ENCODE assay signal across 11 cellular contexts in the genomic region with DNA sequence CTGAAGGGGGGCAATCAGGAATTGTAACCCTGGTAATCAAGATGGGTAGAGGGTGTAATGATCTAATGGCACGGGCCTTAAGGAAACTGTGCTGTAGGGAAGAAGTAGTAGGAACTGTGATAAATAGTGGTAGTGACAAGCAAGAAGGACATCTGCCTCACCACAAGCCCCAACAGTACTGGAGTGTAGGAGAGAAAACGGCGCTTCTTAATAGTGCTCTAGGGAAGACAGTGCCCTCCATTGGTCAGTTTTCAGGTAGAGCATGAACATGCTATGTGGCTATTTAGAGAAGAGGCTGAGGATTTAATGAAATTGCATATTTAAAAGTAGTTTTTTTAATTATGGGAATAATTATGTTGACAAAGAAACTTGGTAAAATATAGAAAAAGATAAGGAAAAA. TPM values are rescaled to one million over a fixed set of nuclear protein-coding genes. Genes with fewer than 3 reads are reported as not detected.
DNase-seq lines count a peak whose midpoint lies in the region; ATAC-seq and TF ChIP-seq lines count a peak whose summit lies in the region.
"Had no signal": no experiment of that assay in that cellular context is flagged by ENCODE, and none has a peak within 500 bp of the region (broad histone marks: within the 10 kb centered on the region; RNA-seq: fewer than 3 reads in every experiment).

No MANE protein-coding gene starts in this region.

- peak; percentile 2 for DNase-seq in DMS 273 (lab: John Stamatoyannopoulos, UW; ENCODE audit: unreplicated experiment)
- DNase-seq in DMS 273 treated with DMSO at 0.1 percent for 48 hours (lab: John Stamatoyannopoulos, UW) = no peak
- peak; percentile 17 to 24 for DNase-seq in Kasumi-1 (lab: John Stamatoyannopoulos, UW)
- no peak for DNase-seq in WTC11 (ENCODE audit: low spot score)
- no peak for DNase-seq in natural killer cell
- DNase-seq in NCI-H1417 (lab: John Stamatoyannopoulos, UW) = no peak
- no peak for DNase-seq in activated CD8-positive, alpha-beta memory T cell treated with anti-CD3 and anti-CD28 coated beads for 24 hours
- no peak for DNase-seq in HK-2 (ENCODE audit: unreplicated experiment)
- DNase-seq: IMR-90, SHP77 treated with DMSO at 0.1 percent for 48 hours had no signal

- H3K27ac Mint-ChIP-seq in WTC11 = no peak overlapping the region
- H3K27ac Mint-ChIP-seq in natural killer cell = no peak overlapping the region
- H3K27ac Mint-ChIP-seq: stimulated activated memory B cell treated with anti-CD40 and anti-IgM and Interleukin-4, amounts not matched to agents 10 μg/mL and 1 μg/mL and 100 μg/mL, for 72 hours had no signal

- H3K4me1 Mint-ChIP-seq in WTC11 (no peaks in the 10 kb centered on the region), natural killer cell (peaks cover 30 to 40% of the 10 kb centered on the region in 2 donors)

- H3K4me3 Mint-ChIP-seq in WTC11 (no peak overlapping the region), natural killer cell (no peak overlapping the region)
- H3K4me3 Mint-ChIP-seq: stimulated activated memory B cell treated with anti-CD40 and anti-IgM and Interleukin-4, amounts not matched to agents 10 μg/mL and 1 μg/mL and 100 μg/mL, for 72 hours had no signal

- POLR2A ChIA-PET in WTC11 (lab: Charles Lee) = no interaction called here

- no peak for TF ChIP-seq CTCF in WTC11 (IDR thresholded peaks at IDR 0.05)
- no peak for TF ChIP-seq CTCF in natural killer cell (IDR thresholded peaks at IDR 0.05)

- intact Hi-C loops in natural killer cell (cut with micrococcal nuclease) = loop anchor here (5.0 kb wide), 1 partner anchor 99 kb away; a partner anchor contains a TSS

- H3K9me3 Mint-ChIP-seq in WTC11 (0 out of 2 replicates have a peak, but pooled peaks cover 3% of the 10 kb centered on the region), natural killer cell (no peaks in the 10 kb centered on the region)

- H3K27me3 Mint-ChIP-seq in WTC11 (ENCODE audit: low read depth) (no peaks in the 10 kb centered on the region), natural killer cell (ENCODE audit: low read depth in 2 of 2) (no peaks in the 10 kb centered on the region)
- H3K27me3 Mint-ChIP-seq: stimulated activated memory B cell treated with anti-CD40 and anti-IgM and Interleukin-4, amounts not matched to agents 10 μg/mL and 1 μg/mL and 100 μg/mL, for 72 hours had no signal

- CTCF ChIA-PET in WTC11 (lab: Charles Lee) = no interaction called here

- ATAC-seq in WTC11 = peak; percentile 98
- peak; percentile 45 to 56 (median 55) for ATAC-seq in natural killer cell

- H3K36me3 Mint-ChIP-seq in WTC11 (peaks cover 21% of the 10 kb centered on the region), natural killer cell (no peaks in the 10 kb centered on the region)

TF ChIP-seq in WTC11, 78 proteins besides CTCF, POLR2A, EP300 and RAD21:
- TF ChIP-seq KAT7 (CRISPR knock-in tag; IDR thresholded peaks at IDR 0.05; ENCODE audit: borderline replicate concordance) (no peak), GABPB1 (CRISPR knock-in tag; IDR thresholded peaks at IDR 0.05) (no peak), SOX15 (CRISPR knock-in tag; IDR thresholded peaks at IDR 0.05) (no peak), ZNF263 (CRISPR knock-in tag; IDR thresholded peaks at IDR 0.05; ENCODE audit: low read depth) (no peak), TEAD1 (CRISPR knock-in tag; IDR thresholded peaks at IDR 0.05) (no peak), ZNF232 (CRISPR knock-in tag; IDR thresholded peaks at IDR 0.05) (no peak), FOXJ3 (CRISPR knock-in tag; IDR thresholded peaks at IDR 0.05; ENCODE audit: borderline replicate concordance) (no peak), ZNF416 (CRISPR knock-in tag; IDR thresholded peaks at IDR 0.05) (no peak), ESRRA (CRISPR knock-in tag; IDR thresholded peaks at IDR 0.05; ENCODE audit: borderline replicate concordance) (no peak), ZNF219 (CRISPR knock-in tag; IDR thresholded peaks at IDR 0.05; ENCODE audit: borderline replicate concordance) (no peak)
- TF ChIP-seq, protein P1, sequence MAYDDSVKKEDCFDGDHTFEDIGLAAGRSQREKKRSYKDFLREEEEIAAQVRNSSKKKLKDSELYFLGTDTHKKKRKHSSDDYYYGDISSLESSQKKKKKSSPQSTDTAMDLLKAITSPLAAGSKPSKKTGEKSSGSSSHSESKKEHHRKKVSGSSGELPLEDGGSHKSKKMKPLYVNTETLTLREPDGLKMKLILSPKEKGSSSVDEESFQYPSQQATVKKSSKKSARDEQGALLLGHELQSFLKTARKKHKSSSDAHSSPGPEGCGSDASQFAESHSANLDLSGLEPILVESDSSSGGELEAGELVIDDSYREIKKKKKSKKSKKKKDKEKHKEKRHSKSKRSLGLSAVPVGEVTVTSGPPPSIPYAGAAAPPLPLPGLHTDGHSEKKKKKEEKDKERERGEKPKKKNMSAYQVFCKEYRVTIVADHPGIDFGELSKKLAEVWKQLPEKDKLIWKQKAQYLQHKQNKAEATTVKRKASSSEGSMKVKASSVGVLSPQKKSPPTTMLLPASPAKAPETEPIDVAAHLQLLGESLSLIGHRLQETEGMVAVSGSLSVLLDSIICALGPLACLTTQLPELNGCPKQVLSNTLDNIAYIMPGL (CRISPR knock-in tag; IDR thresholded peaks at IDR 0.05) = no peak
- TF ChIP-seq, protein P2, sequence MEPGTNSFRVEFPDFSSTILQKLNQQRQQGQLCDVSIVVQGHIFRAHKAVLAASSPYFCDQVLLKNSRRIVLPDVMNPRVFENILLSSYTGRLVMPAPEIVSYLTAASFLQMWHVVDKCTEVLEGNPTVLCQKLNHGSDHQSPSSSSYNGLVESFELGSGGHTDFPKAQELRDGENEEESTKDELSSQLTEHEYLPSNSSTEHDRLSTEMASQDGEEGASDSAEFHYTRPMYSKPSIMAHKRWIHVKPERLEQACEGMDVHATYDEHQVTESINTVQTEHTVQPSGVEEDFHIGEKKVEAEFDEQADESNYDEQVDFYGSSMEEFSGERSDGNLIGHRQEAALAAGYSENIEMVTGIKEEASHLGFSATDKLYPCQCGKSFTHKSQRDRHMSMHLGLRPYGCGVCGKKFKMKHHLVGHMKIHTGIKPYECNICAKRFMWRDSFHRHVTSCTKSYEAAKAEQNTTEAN (CRISPR knock-in tag; IDR thresholded peaks at IDR 0.05) = no peak
- TF ChIP-seq, protein P3, sequence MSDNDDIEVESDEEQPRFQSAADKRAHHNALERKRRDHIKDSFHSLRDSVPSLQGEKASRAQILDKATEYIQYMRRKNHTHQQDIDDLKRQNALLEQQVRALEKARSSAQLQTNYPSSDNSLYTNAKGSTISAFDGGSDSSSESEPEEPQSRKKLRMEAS (CRISPR knock-in tag; IDR thresholded peaks at IDR 0.05) = no peak
- TF ChIP-seq, protein P4, sequence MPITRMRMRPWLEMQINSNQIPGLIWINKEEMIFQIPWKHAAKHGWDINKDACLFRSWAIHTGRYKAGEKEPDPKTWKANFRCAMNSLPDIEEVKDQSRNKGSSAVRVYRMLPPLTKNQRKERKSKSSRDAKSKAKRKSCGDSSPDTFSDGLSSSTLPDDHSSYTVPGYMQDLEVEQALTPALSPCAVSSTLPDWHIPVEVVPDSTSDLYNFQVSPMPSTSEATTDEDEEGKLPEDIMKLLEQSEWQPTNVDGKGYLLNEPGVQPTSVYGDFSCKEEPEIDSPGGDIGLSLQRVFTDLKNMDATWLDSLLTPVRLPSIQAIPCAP (CRISPR knock-in tag; IDR thresholded peaks at IDR 0.05) = no peak
- TF ChIP-seq, protein P5, sequence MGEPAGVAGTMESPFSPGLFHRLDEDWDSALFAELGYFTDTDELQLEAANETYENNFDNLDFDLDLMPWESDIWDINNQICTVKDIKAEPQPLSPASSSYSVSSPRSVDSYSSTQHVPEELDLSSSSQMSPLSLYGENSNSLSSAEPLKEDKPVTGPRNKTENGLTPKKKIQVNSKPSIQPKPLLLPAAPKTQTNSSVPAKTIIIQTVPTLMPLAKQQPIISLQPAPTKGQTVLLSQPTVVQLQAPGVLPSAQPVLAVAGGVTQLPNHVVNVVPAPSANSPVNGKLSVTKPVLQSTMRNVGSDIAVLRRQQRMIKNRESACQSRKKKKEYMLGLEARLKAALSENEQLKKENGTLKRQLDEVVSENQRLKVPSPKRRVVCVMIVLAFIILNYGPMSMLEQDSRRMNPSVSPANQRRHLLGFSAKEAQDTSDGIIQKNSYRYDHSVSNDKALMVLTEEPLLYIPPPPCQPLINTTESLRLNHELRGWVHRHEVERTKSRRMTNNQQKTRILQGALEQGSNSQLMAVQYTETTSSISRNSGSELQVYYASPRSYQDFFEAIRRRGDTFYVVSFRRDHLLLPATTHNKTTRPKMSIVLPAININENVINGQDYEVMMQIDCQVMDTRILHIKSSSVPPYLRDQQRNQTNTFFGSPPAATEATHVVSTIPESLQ (CRISPR knock-in tag; IDR thresholded peaks at IDR 0.05) = no peak
- TF ChIP-seq, protein P6, sequence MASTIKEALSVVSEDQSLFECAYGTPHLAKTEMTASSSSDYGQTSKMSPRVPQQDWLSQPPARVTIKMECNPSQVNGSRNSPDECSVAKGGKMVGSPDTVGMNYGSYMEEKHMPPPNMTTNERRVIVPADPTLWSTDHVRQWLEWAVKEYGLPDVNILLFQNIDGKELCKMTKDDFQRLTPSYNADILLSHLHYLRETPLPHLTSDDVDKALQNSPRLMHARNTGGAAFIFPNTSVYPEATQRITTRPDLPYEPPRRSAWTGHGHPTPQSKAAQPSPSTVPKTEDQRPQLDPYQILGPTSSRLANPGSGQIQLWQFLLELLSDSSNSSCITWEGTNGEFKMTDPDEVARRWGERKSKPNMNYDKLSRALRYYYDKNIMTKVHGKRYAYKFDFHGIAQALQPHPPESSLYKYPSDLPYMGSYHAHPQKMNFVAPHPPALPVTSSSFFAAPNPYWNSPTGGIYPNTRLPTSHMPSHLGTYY (CRISPR knock-in tag; IDR thresholded peaks at IDR 0.05) = no peak

RNA-seq across cellular contexts. Expression of a gene that starts 32.2 kb away (rescaled TPM):
- total RNA-seq in WTC11 (2021) (17.2 to 20.7 TPM (median 18.6 TPM) in 3 replicates), natural killer cell (10 to 100 TPM; 27.7 to 38.8 (median 36.2) TPM)

RNA-seq across cellular contexts. Expression of a gene that starts 33.5 kb away (rescaled TPM):
- total RNA-seq in WTC11 (2021) (36.4 to 41.0 TPM (median 37.8 TPM) in 3 replicates), natural killer cell (1 to 10 TPM; 3.5 to 5.8 (median 3.9) TPM)

Comparison
In these comparisons a context has a peak if more than half of its experiments do, and no peak if none do; other contexts are left out.
1. DNase-seq: peak in DMS 273 (single experiment) and Kasumi-1 (2 of 2); none in DMS 273 treated with DMSO at 0.1 percent for 48 hours (single experiment), WTC11 (single experiment), natural killer cell (single experiment), NCI-H1417 (0 of 3), activated CD8-positive, alpha-beta memory T cell treated with anti-CD3 and anti-CD28 coated beads for 24 hours (single experiment) and HK-2 (single experiment).